ENCODE assay signal across 1 cellular context in genomic region chr3:32137870-32138269, GRCh38.
TF ChIP-seq lines count a peak whose summit lies in the region.

No MANE protein-coding gene starts in this region.

TF ChIP-seq in WTC11, 78 proteins besides CTCF, POLR2A, EP300 and RAD21 (continued from another document):
- TF ChIP-seq STAT6 (CRISPR knock-in tag; conservative IDR thresholded peaks at IDR 0.05; ENCODE audit: low read depth) (no peak), JUN (CRISPR knock-in tag; IDR thresholded peaks at IDR 0.05) (no peak), HMGA2 (CRISPR knock-in tag; IDR thresholded peaks at IDR 0.05) (no peak), IRF2 (CRISPR knock-in tag; IDR thresholded peaks at IDR 0.05; ENCODE audit: borderline replicate concordance, low read depth) (no peak), KAT7 (CRISPR knock-in tag; IDR thresholded peaks at IDR 0.05; ENCODE audit: borderline replicate concordance) (no peak), USF2 (CRISPR knock-in tag; IDR thresholded peaks at IDR 0.05) (no peak), NFATC4 (CRISPR knock-in tag; IDR thresholded peaks at IDR 0.05) (no peak), NR2C2 (CRISPR knock-in tag; IDR thresholded peaks at IDR 0.05) (no peak), ZNF232 (CRISPR knock-in tag; IDR thresholded peaks at IDR 0.05) (no peak), RORB (CRISPR knock-in tag; IDR thresholded peaks at IDR 0.05) (no peak), CREB1 (CRISPR knock-in tag; IDR thresholded peaks at IDR 0.05) (no peak), MLX (CRISPR knock-in tag; IDR thresholded peaks at IDR 0.05) (no peak), ZMAT4 (CRISPR knock-in tag; IDR thresholded peaks at IDR 0.05) (no peak), NR3C1 (CRISPR knock-in tag; conservative IDR thresholded peaks at IDR 0.05; ENCODE audit: low read depth) (no peak), ZNF671 (CRISPR knock-in tag; IDR thresholded peaks at IDR 0.05) (no peak)
- TF ChIP-seq, protein P1, sequence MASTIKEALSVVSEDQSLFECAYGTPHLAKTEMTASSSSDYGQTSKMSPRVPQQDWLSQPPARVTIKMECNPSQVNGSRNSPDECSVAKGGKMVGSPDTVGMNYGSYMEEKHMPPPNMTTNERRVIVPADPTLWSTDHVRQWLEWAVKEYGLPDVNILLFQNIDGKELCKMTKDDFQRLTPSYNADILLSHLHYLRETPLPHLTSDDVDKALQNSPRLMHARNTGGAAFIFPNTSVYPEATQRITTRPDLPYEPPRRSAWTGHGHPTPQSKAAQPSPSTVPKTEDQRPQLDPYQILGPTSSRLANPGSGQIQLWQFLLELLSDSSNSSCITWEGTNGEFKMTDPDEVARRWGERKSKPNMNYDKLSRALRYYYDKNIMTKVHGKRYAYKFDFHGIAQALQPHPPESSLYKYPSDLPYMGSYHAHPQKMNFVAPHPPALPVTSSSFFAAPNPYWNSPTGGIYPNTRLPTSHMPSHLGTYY (CRISPR knock-in tag; IDR thresholded peaks at IDR 0.05) = no peak
- TF ChIP-seq, protein P2, sequence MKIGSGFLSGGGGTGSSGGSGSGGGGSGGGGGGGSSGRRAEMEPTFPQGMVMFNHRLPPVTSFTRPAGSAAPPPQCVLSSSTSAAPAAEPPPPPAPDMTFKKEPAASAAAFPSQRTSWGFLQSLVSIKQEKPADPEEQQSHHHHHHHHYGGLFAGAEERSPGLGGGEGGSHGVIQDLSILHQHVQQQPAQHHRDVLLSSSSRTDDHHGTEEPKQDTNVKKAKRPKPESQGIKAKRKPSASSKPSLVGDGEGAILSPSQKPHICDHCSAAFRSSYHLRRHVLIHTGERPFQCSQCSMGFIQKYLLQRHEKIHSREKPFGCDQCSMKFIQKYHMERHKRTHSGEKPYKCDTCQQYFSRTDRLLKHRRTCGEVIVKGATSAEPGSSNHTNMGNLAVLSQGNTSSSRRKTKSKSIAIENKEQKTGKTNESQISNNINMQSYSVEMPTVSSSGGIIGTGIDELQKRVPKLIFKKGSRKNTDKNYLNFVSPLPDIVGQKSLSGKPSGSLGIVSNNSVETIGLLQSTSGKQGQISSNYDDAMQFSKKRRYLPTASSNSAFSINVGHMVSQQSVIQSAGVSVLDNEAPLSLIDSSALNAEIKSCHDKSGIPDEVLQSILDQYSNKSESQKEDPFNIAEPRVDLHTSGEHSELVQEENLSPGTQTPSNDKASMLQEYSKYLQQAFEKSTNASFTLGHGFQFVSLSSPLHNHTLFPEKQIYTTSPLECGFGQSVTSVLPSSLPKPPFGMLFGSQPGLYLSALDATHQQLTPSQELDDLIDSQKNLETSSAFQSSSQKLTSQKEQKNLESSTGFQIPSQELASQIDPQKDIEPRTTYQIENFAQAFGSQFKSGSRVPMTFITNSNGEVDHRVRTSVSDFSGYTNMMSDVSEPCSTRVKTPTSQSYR (CRISPR knock-in tag; IDR thresholded peaks at IDR 0.05) = no peak
